18 cellular contexts compared by ENCODE assay signal in genomic region chr19:45057444-45057843, GRCh38. TPM values are rescaled to one million over a fixed set of nuclear protein-coding genes. Genes with fewer than 3 reads are reported as not detected.
DNase-seq lines count a peak whose midpoint lies in the region; ATAC-seq, FAIRE-seq and TF ChIP-seq lines count a peak whose summit lies in the region.
"Had no signal": no experiment of that assay in that cellular context is flagged by ENCODE, and none has a peak within 500 bp of the region (broad histone marks: within the 10 kb centered on the region; RNA-seq: fewer than 3 reads in every experiment).

No MANE protein-coding gene starts in this region.

- no peak overlapping the region for H3K4me2 ChIP-seq in A549
- H3K4me2 ChIP-seq in HCT116 (ENCODE audit: low read length), result no peak overlapping the region
- no peak overlapping the region for H3K4me2 ChIP-seq in astrocyte (ENCODE audit: low read length)
- H3K4me2 ChIP-seq in neuronal stem cell (ENCODE audit: insufficient read depth, low read length, poor library complexity, severe bottlenecking), result no peak overlapping the region

- no peak overlapping the region for H2BK15ac ChIP-seq in neuronal stem cell (ENCODE audit: low read length)

- H4K20me1 ChIP-seq in HCT116 (ENCODE audit: insufficient read depth) (peaks cover under 1% of the 10 kb centered on the region; the same call in 1 of the 2 replicates), astrocyte (ENCODE audit: insufficient read depth, low read length) (peaks cover 76% of the 10 kb centered on the region)

- H3K4me3 Mint-ChIP-seq in astrocyte (ENCODE audit: unreplicated experiment), result peak overlapping the region; percentile 29
- H3K4me3 Mint-ChIP-seq: CD4-positive, CD25-positive, alpha-beta regulatory T cell; H9 had no signal

- no peaks in the 10 kb centered on the region for H3K27me3 ChIP-seq in HCT116 (ENCODE audit: insufficient read depth, low read length)
- no peaks in the 10 kb centered on the region for H3K27me3 ChIP-seq in astrocyte (ENCODE audit: insufficient read depth, low read length)
- no peaks in the 10 kb centered on the region for H3K27me3 ChIP-seq in neuronal stem cell (ENCODE audit: control insufficient read depth in 3 of 3, insufficient read depth in 3 of 3, low read depth in 1 of 3, low read length in 3 of 3)
- H3K27me3 ChIP-seq: SJSA1 had no signal

- POLR2A ChIA-PET in A549 (lab: Yijun Ruan, JAX), result interaction anchor here (2.3 kb wide), 1 partner anchor 19 kb away, joined by 9 read pairs; the partner anchor contains the start of gene CLASRP
- POLR2A ChIA-PET in HCT116 (lab: Charles Lee), result no interaction called here

- peaks cover 31% of the 10 kb centered on the region for H3K79me2 ChIP-seq in HCT116 (ENCODE audit: insufficient read depth, low read length)
- H3K79me2 ChIP-seq in astrocyte (ENCODE audit: insufficient read depth, low read length), result peaks cover 13% of the 10 kb centered on the region

- H3K23ac ChIP-seq in neuronal stem cell (ENCODE audit: low read depth, low read length, poor library complexity), result peak overlapping the region; percentile 73

- H3K27ac ChIP-seq in A549 (no peak overlapping the region), HCT116 (ENCODE audit: low read depth, low read length) (no peak overlapping the region), astrocyte (ENCODE audit: low read depth, low read length) (no peak overlapping the region), neuronal stem cell (replicated peaks; ENCODE audit: low read length) (no peak overlapping the region)
- H3K27ac ChIP-seq: SJSA1 had no signal

- no peak for DNase-seq in A549 (ENCODE audit: low read depth in 1 of 2, low spot score in 1 of 2)
- DNase-seq in HCT116 (ENCODE audit: low read depth, low spot score), result no peak
- no peak for DNase-seq in astrocyte (ENCODE audit: low read depth)
- DNase-seq in neuronal stem cell (ENCODE audit: low spot score), result no peak
- no peak for DNase-seq in ACHN
- no peak for DNase-seq in activated effector memory CD4-positive, alpha-beta T cell treated with Interleukin-2 at 50 U/mL for 16 hours
- no peak for DNase-seq in stimulated activated CD4-positive, alpha-beta T cell treated with anti-CD3 and anti-CD28 coated beads, Interleukin-4, amount 100 ng/mL, for 4 hours
- DNase-seq: Caco-2; CD4-positive, CD25-positive, alpha-beta regulatory T cell; DMS153; EL; H9; NCI-H1417; NCI-H187 treated with DMSO at 0.1 percent for 48 hours; NCI-H446; NCI-H69; PC-3 had no signal

- peaks cover 7% of the 10 kb centered on the region for H3K79me1 ChIP-seq in neuronal stem cell (ENCODE audit: low read depth, low read length)

- H3K27ac Mint-ChIP-seq in astrocyte (ENCODE audit: unreplicated experiment), result no peak overlapping the region
- H3K27ac Mint-ChIP-seq: CD4-positive, CD25-positive, alpha-beta regulatory T cell had no signal

- H3K4ac ChIP-seq in neuronal stem cell (ENCODE audit: low read length), result no peak overlapping the region

- no peak overlapping the region for H2BK12ac ChIP-seq in neuronal stem cell (ENCODE audit: low read length)

- no peaks in the 10 kb centered on the region for H3K4me1 Mint-ChIP-seq in astrocyte (ENCODE audit: low read depth, unreplicated experiment)

- H3K18ac ChIP-seq in neuronal stem cell (ENCODE audit: low read length), result no peak overlapping the region

- no peak for TF ChIP-seq EP300 in A549 (IDR thresholded peaks at IDR 0.05)

- H2BK120ac ChIP-seq in neuronal stem cell (ENCODE audit: low read depth, low read length), result no peak overlapping the region

- CTCF ChIA-PET in A549 (lab: Yijun Ruan, JAX) (interaction anchor here (0.7 to 8.1 kb wide), 11 partner anchors 8 to 68 kb away, joined by 3 to 152 read pairs (median 3); partner anchors contain the start of gene CLASRP), HCT116 (lab: Charles Lee) (no interaction called here)

- H3K4me3 ChIP-seq in A549 (no peak overlapping the region), HCT116 (replicated peaks in 1 of 2; ENCODE audit: low read depth in 1 of 2, low read length in 2 of 2) (no peak overlapping the region), astrocyte (ENCODE audit: insufficient read depth, low read depth, low read length) (no peak overlapping the region), neuronal stem cell (ENCODE audit: low read length in 2 of 2) (no peak overlapping the region)
- H3K4me3 ChIP-seq: SJSA1 had no signal

- intact Hi-C loops in HCT116 (cut with micrococcal nuclease), result loop anchor here (5.0 kb wide), 1 partner anchor 155 kb away; no protein-coding TSS in a partner anchor

- no peak overlapping the region for H4K8ac ChIP-seq in neuronal stem cell (ENCODE audit: low read depth, low read length)

- TF ChIP-seq CTCF in A549 (IDR thresholded peaks at IDR 0.05) (no peak), HCT116 (IDR thresholded peaks at IDR 0.05 in 2 of 3, conservative IDR thresholded peaks at IDR 0.05 in 1 of 3; ENCODE audit: borderline replicate concordance in 1 of 3, insufficient read depth in 1 of 3, low read depth in 2 of 3, low read length in 2 of 3) (no peak), astrocyte (IDR thresholded peaks at IDR 0.05; ENCODE audit: insufficient read depth, low read depth, low read length) (no peak)

- H3K9me2 ChIP-seq in HCT116 (ENCODE audit: insufficient read depth), result no peaks in the 10 kb centered on the region

- 0 out of 3 replicates have a peak, but pooled peaks cover 3% of the 10 kb centered on the region for H3K4me1 ChIP-seq in A549
- H3K4me1 ChIP-seq in HCT116 (ENCODE audit: control insufficient read depth in 1 of 2, insufficient read depth in 2 of 2, low read length in 2 of 2), result no peaks in the 10 kb centered on the region
- peaks cover 4% of the 10 kb centered on the region for H3K4me1 ChIP-seq in astrocyte (ENCODE audit: insufficient read depth, low read length)
- H3K4me1 ChIP-seq in neuronal stem cell (ENCODE audit: control insufficient read depth in 2 of 2, insufficient read depth in 1 of 2, low read depth in 1 of 2, low read length in 2 of 2), result no peaks in the 10 kb centered on the region
- H3K4me1 ChIP-seq: Caco-2, SJSA1 had no signal

- H2AFZ ChIP-seq in HCT116 (ENCODE audit: low read depth, low read length, poor library complexity, severe bottlenecking) (no peak overlapping the region), astrocyte (ENCODE audit: low read depth, low read length) (no peak overlapping the region), neuronal stem cell (ENCODE audit: low read length) (no peak overlapping the region)

- no peaks in the 10 kb centered on the region for H3K27me3 Mint-ChIP-seq in astrocyte (ENCODE audit: low read depth, unreplicated experiment)
- H3K27me3 Mint-ChIP-seq: CD4-positive, CD25-positive, alpha-beta regulatory T cell had no signal

- H2BK5ac ChIP-seq in neuronal stem cell (ENCODE audit: low read length), result no peak overlapping the region

- H2AK5ac ChIP-seq in neuronal stem cell (ENCODE audit: low read depth, low read length), result no peak overlapping the region

- no peak for TF ChIP-seq RAD21 in A549 (conservative IDR thresholded peaks at IDR 0.05 in 1 of 2, IDR thresholded peaks at IDR 0.05 in 1 of 2)
- no peak for TF ChIP-seq RAD21 in HCT116 (IDR thresholded peaks at IDR 0.05; ENCODE audit: low read depth)

- H3K14ac ChIP-seq in neuronal stem cell (ENCODE audit: low read length), result no peak overlapping the region

- TF ChIP-seq POLR2A in A549 (IDR thresholded peaks at IDR 0.05; ENCODE audit: low read length) (no peak), HCT116 (IDR thresholded peaks at IDR 0.05; ENCODE audit: borderline replicate concordance, extremely low read depth, insufficient read depth, insufficient read length) (no peak)

- 90% methylated on average over 9 of the region's 9 CpGs for WGBS in A549 (ENCODE audit: missing lambda C conversion rate)
- no CpG with 5 or more reads among the region's 9 CpGs for WGBS in neuronal stem cell (ENCODE audit: extremely low coverage in 2 of 2, insufficient read length in 2 of 2, insufficient replicate concordance in 1 of 2), 2 donors

- ATAC-seq in A549 (peak; percentile 8 to 17; a peak in 2 of 6 replicates), HCT116 (peak; percentile 11; the same call in 1 of the 2 replicates)
- ATAC-seq: PC-3 had no signal

- RAD21 ChIA-PET in HCT116 (lab: Charles Lee; ENCODE audit: low non-redundant PET in 1 of 2, low total read pairs in 2 of 2, uncharacterized antibody in 2 of 2, unreplicated experiment in 2 of 2), result no interaction called here

- H3K36me3 Mint-ChIP-seq in astrocyte (ENCODE audit: low read depth, unreplicated experiment), result peaks cover 20% of the 10 kb centered on the region

- in situ Hi-C loops in ACHN (cut with HindIII; ENCODE audit: low pct_ligation_motif_present, low pct_unique_long_range_greater_than_20kb, low sequenced_read_pairs), result no loop called here

- H3K9me3 ChIP-seq in A549 (no peaks in the 10 kb centered on the region), HCT116 (ENCODE audit: control insufficient read depth in 1 of 2, insufficient read depth in 1 of 2, low read depth in 1 of 2, low read length in 2 of 2) (no peaks in the 10 kb centered on the region), astrocyte (ENCODE audit: insufficient read depth, low read depth, low read length) (no peaks in the 10 kb centered on the region), neuronal stem cell (replicated peaks in 1 of 2; ENCODE audit: control insufficient read depth in 2 of 2, insufficient read depth in 1 of 2, low read depth in 1 of 2, low read length in 2 of 2) (no peaks in the 10 kb centered on the region)
- H3K9me3 ChIP-seq: Caco-2, SJSA1 had no signal

- H4K91ac ChIP-seq in neuronal stem cell (ENCODE audit: low read depth, low read length, poor library complexity), result no peak overlapping the region

- no TSS peak for BruUV-seq in HCT116 (replicated peaks; lab: Mats Ljungman, UMichigan)

- FAIRE-seq in A549 (lab: Jason Lieb, UNC) (no peak), astrocyte (lab: Jason Lieb, UNC) (no peak)

- H3K36me3 ChIP-seq in HCT116 (ENCODE audit: control insufficient read depth in 1 of 2, insufficient read depth in 2 of 2, low read length in 2 of 2) (peaks cover 42 to 51% of the 10 kb centered on the region in 2 experiments; a peak in 3 of 4 replicates), astrocyte (ENCODE audit: insufficient read depth, low read length) (peaks cover 31% of the 10 kb centered on the region), neuronal stem cell (replicated peaks in 1 of 2; ENCODE audit: control insufficient read depth in 2 of 2, insufficient read depth in 2 of 2, low read length in 2 of 2) (peaks cover 72 to 94% of the 10 kb centered on the region in 2 donors)

- H3K9ac ChIP-seq in HCT116 (ENCODE audit: low read length), result no peak overlapping the region
- H3K9ac ChIP-seq in astrocyte (ENCODE audit: low read length), result no peak overlapping the region
- H3K9ac ChIP-seq in neuronal stem cell (ENCODE audit: low read depth, low read length, poor library complexity), result peak overlapping the region; percentile 44

- no peaks in the 10 kb centered on the region for H3K9me3 Mint-ChIP-seq in astrocyte (ENCODE audit: unreplicated experiment)
- H3K9me3 Mint-ChIP-seq: H9 had no signal

RNA-seq across cellular contexts. Expression of gene CLASRP, which starts 18.6 kb away (rescaled TPM):
- polyA plus RNA-seq in A549 (2011; rRNA removed) (30.7 and 39.0 TPM in 2 replicates), A549 (2017; fragmentation: RNase III; extraction: RNeasy Plus Mini Kit Qiagen cat#74134 plus additional on column Dnase treatment) (74.8 to 93.7 TPM (median 86.4 TPM) in 3 replicates)
- polyA plus RNA-seq in A549 (2012; cell fraction: cytosol; rRNA removed), result 38.3 and 40.7 TPM in 2 replicates
- polyA plus RNA-seq in A549 (2012; cell fraction: nucleus; rRNA removed), result 229 and 279 TPM in 2 replicates
- polyA minus RNA-seq in A549 (2011; rRNA and poly(A)+ RNA removed), result 36.0 and 38.2 TPM in 2 replicates
- total RNA-seq in HCT116 (2021; ENCODE audit: unreplicated experiment) (79.9 TPM), astrocyte (45.5 and 45.9 TPM in 2 replicates)
- polyA plus RNA-seq in HCT116 (2012), result 55.4 and 58.1 TPM in 2 replicates
- 37.0 TPM for polyA plus RNA-seq in neuronal stem cell (2013, experiment 1 of 2)
- polyA plus RNA-seq in neuronal stem cell (2013, experiment 2 of 2), result 35.8 TPM

RNA-seq across cellular contexts. Expression of gene ZNF296, which starts 18.8 kb away (rescaled TPM):
- polyA plus RNA-seq in A549 (2011; rRNA removed) (0.25 and 0.34 TPM in 2 replicates), A549 (2017; fragmentation: RNase III; extraction: RNeasy Plus Mini Kit Qiagen cat#74134 plus additional on column Dnase treatment) (2.7 to 3.6 TPM (median 3.4 TPM) in 3 replicates)
- polyA plus RNA-seq in A549 (2012; cell fraction: cytosol; rRNA removed), result 2.7 and 3.7 TPM in 2 replicates
- 4.6 and 8.2 TPM in 2 replicates for polyA plus RNA-seq in A549 (2012; cell fraction: nucleus; rRNA removed)
- polyA minus RNA-seq in A549 (2011; rRNA and poly(A)+ RNA removed), result 0.50 and 0.73 TPM in 2 replicates
- total RNA-seq in HCT116 (2021; ENCODE audit: unreplicated experiment) (9.2 TPM), astrocyte (3.0 and 3.1 TPM in 2 replicates)
- 5.4 TPM in 2 replicates for polyA plus RNA-seq in HCT116 (2012)
- 1.2 TPM for polyA plus RNA-seq in neuronal stem cell (2013, experiment 1 of 2)
- 1.0 TPM for polyA plus RNA-seq in neuronal stem cell (2013, experiment 2 of 2)
- total RNA-seq: SJSA1 had no signal

RNA-seq across cellular contexts. Expression of gene GEMIN7, which starts 21.6 kb away (rescaled TPM):
- polyA plus RNA-seq in A549 (2011; rRNA removed) (42.2 and 49.2 TPM in 2 replicates), A549 (2017; fragmentation: RNase III; extraction: RNeasy Plus Mini Kit Qiagen cat#74134 plus additional on column Dnase treatment) (75.3 to 86.0 TPM (median 79.4 TPM) in 3 replicates)
- 86.7 and 115 TPM in 2 replicates for polyA plus RNA-seq in A549 (2012; cell fraction: cytosol; rRNA removed)
- 97.2 and 109 TPM in 2 replicates for polyA plus RNA-seq in A549 (2012; cell fraction: nucleus; rRNA removed)
- 23.2 and 33.1 TPM in 2 replicates for polyA minus RNA-seq in A549 (2011; rRNA and poly(A)+ RNA removed)
- total RNA-seq in HCT116 (2021; ENCODE audit: unreplicated experiment) (35.4 TPM), astrocyte (44.8 and 46.0 TPM in 2 replicates)
- 26.3 and 30.9 TPM in 2 replicates for polyA plus RNA-seq in HCT116 (2012)
- polyA plus RNA-seq in neuronal stem cell (2013, experiment 1 of 2), result 19.2 TPM
- polyA plus RNA-seq in neuronal stem cell (2013, experiment 2 of 2), result 18.7 TPM

RNA-seq across cellular contexts. Expression of gene PPP1R37, which starts 35.5 kb away (rescaled TPM):
- polyA plus RNA-seq in A549 (2011; rRNA removed) (7.6 and 9.1 TPM in 2 replicates), A549 (2017; fragmentation: RNase III; extraction: RNeasy Plus Mini Kit Qiagen cat#74134 plus additional on column Dnase treatment) (18.7 to 21.9 TPM (median 21.8 TPM) in 3 replicates)
- polyA plus RNA-seq in A549 (2012; cell fraction: cytosol; rRNA removed), result 22.2 and 27.1 TPM in 2 replicates
- polyA plus RNA-seq in A549 (2012; cell fraction: nucleus; rRNA removed), result 48.6 and 55.2 TPM in 2 replicates
- 15.4 and 15.8 TPM in 2 replicates for polyA minus RNA-seq in A549 (2011; rRNA and poly(A)+ RNA removed)
- total RNA-seq in HCT116 (2021; ENCODE audit: unreplicated experiment) (32.7 TPM), astrocyte (29.1 and 29.2 TPM in 2 replicates)
- polyA plus RNA-seq in HCT116 (2012), result 19.0 and 21.7 TPM in 2 replicates
- polyA plus RNA-seq in neuronal stem cell (2013, experiment 1 of 2), result 15.6 TPM
- polyA plus RNA-seq in neuronal stem cell (2013, experiment 2 of 2), result 15.8 TPM

RNA-seq across cellular contexts. Expression of gene RELB, which starts 56.2 kb away (rescaled TPM):
- 7.5 and 8.1 TPM in 2 replicates for polyA plus RNA-seq in A549 (2011; rRNA removed)
- polyA plus RNA-seq in A549 (2012; cell fraction: cytosol; rRNA removed), result 21.2 and 28.8 TPM in 2 replicates
- polyA plus RNA-seq in A549 (2012; cell fraction: nucleus; rRNA removed), result 35.3 and 41.2 TPM in 2 replicates
- polyA plus RNA-seq in A549 (2017; fragmentation: RNase III; extraction: RNeasy Plus Mini Kit Qiagen cat#74134 plus additional on column Dnase treatment), result 9.6 to 15.1 TPM (median 9.6 TPM) in 3 replicates
- polyA minus RNA-seq in A549 (2011; rRNA and poly(A)+ RNA removed), result 9.0 and 11.3 TPM in 2 replicates
- 12.9 TPM for total RNA-seq in HCT116 (2021; ENCODE audit: unreplicated experiment)
- 10.0 and 13.2 TPM in 2 replicates for polyA plus RNA-seq in HCT116 (2012)
- 12.8 and 14.0 TPM in 2 replicates for total RNA-seq in astrocyte
- 7.2 TPM for polyA plus RNA-seq in neuronal stem cell (2013, experiment 1 of 2)
- polyA plus RNA-seq in neuronal stem cell (2013, experiment 2 of 2), result 7.2 TPM
